2 cellular contexts compared by ENCODE assay signal in the genomic region with DNA sequence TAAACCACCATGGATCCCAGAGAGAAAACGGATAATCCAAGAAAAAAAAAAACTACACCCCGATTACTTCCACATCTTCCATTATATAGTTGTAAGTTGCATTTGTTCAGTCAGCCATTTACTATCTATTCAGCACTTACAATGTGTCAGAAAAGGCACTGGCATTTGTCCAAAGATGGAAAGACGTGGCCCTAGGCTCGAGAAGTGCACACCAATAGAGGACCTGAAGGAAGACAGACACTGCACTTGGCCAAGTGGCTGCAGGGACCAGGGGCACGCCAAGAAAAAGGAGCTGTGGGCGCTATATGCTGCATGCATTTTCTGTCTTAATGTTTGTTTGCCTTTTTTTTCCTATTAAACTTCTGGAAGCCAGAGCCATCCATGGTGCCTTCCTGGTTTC.
TF ChIP-seq lines count a peak whose summit lies in the region.

No MANE protein-coding gene starts in this region.

TF ChIP-seq in HCT116, 20 proteins besides CTCF, POLR2A, EP300 and RAD21:
- TF ChIP-seq JUND (IDR thresholded peaks at IDR 0.05) (no peak), SRF (IDR thresholded peaks at IDR 0.05; ENCODE audit: low read depth) (no peak), ZNF274 (IDR thresholded peaks at IDR 0.05; ENCODE audit: low read depth, low read length) (no peak), TCF7L2 (IDR thresholded peaks at IDR 0.05; ENCODE audit: borderline replicate concordance, extremely low read depth, insufficient read depth, insufficient read length) (no peak), POLR2AphosphoS5 (IDR thresholded peaks at IDR 0.05; ENCODE audit: low read depth, low read length) (no peak), EGR1 (IDR thresholded peaks at IDR 0.05; ENCODE audit: low read depth) (no peak), ZFX (IDR thresholded peaks at IDR 0.05) (no peak), SP1 (IDR thresholded peaks at IDR 0.05; ENCODE audit: low read depth) (no peak), YY1 (IDR thresholded peaks at IDR 0.05; ENCODE audit: extremely low read depth, insufficient replicate concordance, low read depth, low read length) (no peak), CBX3 (IDR thresholded peaks at IDR 0.05; ENCODE audit: low read depth) (no peak), SIN3A (IDR thresholded peaks at IDR 0.05; ENCODE audit: low read depth) (no peak), ELF1 (IDR thresholded peaks at IDR 0.05; ENCODE audit: borderline replicate concordance, low read depth) (no peak), FOSL1 (IDR thresholded peaks at IDR 0.05; ENCODE audit: low read depth) (no peak), EZH2phosphoT487 (IDR thresholded peaks at IDR 0.05; ENCODE audit: borderline replicate concordance) (no peak)
- TF ChIP-seq, protein P1, sequence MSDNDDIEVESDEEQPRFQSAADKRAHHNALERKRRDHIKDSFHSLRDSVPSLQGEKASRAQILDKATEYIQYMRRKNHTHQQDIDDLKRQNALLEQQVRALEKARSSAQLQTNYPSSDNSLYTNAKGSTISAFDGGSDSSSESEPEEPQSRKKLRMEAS (IDR thresholded peaks at IDR 0.05), result no peak
- TF ChIP-seq, protein P2, sequence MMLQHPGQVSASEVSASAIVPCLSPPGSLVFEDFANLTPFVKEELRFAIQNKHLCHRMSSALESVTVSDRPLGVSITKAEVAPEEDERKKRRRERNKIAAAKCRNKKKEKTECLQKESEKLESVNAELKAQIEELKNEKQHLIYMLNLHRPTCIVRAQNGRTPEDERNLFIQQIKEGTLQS (IDR thresholded peaks at IDR 0.05), result no peak

TF ChIP-seq in endothelial cell of umbilical vein, 7 proteins besides CTCF, POLR2A, EP300 and RAD21:
- TF ChIP-seq FOS (IDR thresholded peaks at IDR 0.05; ENCODE audit: borderline replicate concordance, insufficient read depth, low read length) (no peak), JUN (IDR thresholded peaks at IDR 0.05; ENCODE audit: borderline replicate concordance, insufficient read depth, insufficient read length, low read depth) (no peak), EZH2 (IDR thresholded peaks at IDR 0.05; ENCODE audit: borderline replicate concordance, low read depth, low read length, severe bottlenecking) (no peak), MYC (IDR thresholded peaks at IDR 0.05; ENCODE audit: low read depth, low read length) (no peak), GATA2 (IDR thresholded peaks at IDR 0.05; ENCODE audit: insufficient read depth, insufficient read length, low read depth, low read length) (no peak), POLR2AphosphoS5 (IDR thresholded peaks at IDR 0.05; ENCODE audit: insufficient read depth, low read depth, low read length) (no peak)
- TF ChIP-seq, protein P1 (IDR thresholded peaks at IDR 0.05; ENCODE audit: insufficient read depth, insufficient read length), result no peak
